9 cellular contexts compared by ENCODE assay signal in the genomic region with DNA sequence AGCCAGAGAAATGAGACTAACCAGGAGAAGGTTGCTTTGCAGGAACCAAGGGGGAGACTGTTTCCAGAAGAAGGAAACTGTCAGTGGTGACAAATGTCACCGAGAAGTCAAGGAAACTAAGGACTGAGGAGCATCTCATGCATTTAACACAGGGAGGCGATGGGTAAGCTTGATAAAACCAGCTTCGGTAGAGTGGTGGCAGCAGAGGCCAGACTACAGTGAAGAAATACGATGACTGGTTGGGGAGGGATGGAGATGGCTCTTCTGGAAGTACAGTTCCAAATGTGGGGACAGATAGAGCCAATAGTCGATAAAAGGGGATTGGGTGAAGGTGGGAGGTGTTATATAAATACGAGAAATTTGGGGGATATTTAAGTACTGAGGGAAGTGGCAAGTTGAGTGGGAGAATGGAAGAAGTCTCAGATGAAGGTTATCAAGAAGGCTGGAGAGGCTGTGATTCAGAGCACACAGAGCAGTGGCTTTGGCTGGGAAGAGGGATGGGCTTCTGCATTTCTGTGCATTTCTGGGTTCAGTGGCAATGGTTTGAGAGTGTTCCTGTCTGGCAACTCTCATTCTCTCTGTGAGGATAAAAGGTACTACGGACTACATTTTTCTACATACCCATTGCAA. TPM values are rescaled to one million over a fixed set of nuclear protein-coding genes. Genes with fewer than 3 reads are reported as not detected.
A peak's percentile ranks its signal among the peaks of the same experiment; 100 is the strongest.
DNase-seq lines count a peak whose midpoint lies in the region; ATAC-seq lines count a peak whose summit lies in the region.
"Had no signal": no experiment of that assay in that cellular context is flagged by ENCODE, and none has a peak within 500 bp of the region (broad histone marks: within the 10 kb centered on the region; RNA-seq: fewer than 3 reads in every experiment).

No MANE protein-coding gene starts in this region.

- H3K36me3 Mint-ChIP-seq in activated T-helper 17 cell treated with anti-CD3 and anti-CD28 coated beads, Interleukin-2, amount 50 U/mL, for 72 hours (ENCODE audit: low read depth): no peaks in the 10 kb centered on the region
- H3K36me3 Mint-ChIP-seq in stimulated activated effector memory CD8-positive, alpha-beta T cell treated with anti-CD3 and anti-CD28 coated beads, Interleukin-12 subunit alpha, Interleukin-12 subunit beta, amount 100 ng/mL, for 72 hours: no peaks in the 10 kb centered on the region

- no peak overlapping the region for H3K27ac Mint-ChIP-seq in activated T-helper 17 cell treated with anti-CD3 and anti-CD28 coated beads, Interleukin-2, amount 50 U/mL, for 72 hours
- no peak overlapping the region for H3K27ac Mint-ChIP-seq in stimulated activated effector memory CD8-positive, alpha-beta T cell treated with anti-CD3 and anti-CD28 coated beads, Interleukin-12 subunit alpha, Interleukin-12 subunit beta, amount 100 ng/mL, for 72 hours

- ATAC-seq in GM21786 (IDR thresholded peaks at IDR 0.05; ENCODE audit: unreplicated experiment) (peak; percentile 78), right cardiac atrium (peak; percentile 83 to 89), HG02840 (IDR thresholded peaks at IDR 0.05; ENCODE audit: low FRiP score, unreplicated experiment) (no peak)
- peak; percentile 87 for ATAC-seq in activated T-helper 17 cell treated with anti-CD3 and anti-CD28 coated beads, Interleukin-2, amount 50 U/mL, for 72 hours (replicated peaks)
- peak; percentile 72 for ATAC-seq in stimulated activated effector memory CD8-positive, alpha-beta T cell treated with anti-CD3 and anti-CD28 coated beads, Interleukin-12 subunit alpha, Interleukin-12 subunit beta, amount 100 ng/mL, for 72 hours

- H3K4me3 Mint-ChIP-seq in activated T-helper 17 cell treated with anti-CD3 and anti-CD28 coated beads, Interleukin-2, amount 50 U/mL, for 72 hours: no peak overlapping the region
- no peak overlapping the region for H3K4me3 Mint-ChIP-seq in stimulated activated effector memory CD8-positive, alpha-beta T cell treated with anti-CD3 and anti-CD28 coated beads, Interleukin-12 subunit alpha, Interleukin-12 subunit beta, amount 100 ng/mL, for 72 hours

- peak; percentile 40 to 63 for DNase-seq in NCI-H524 (lab: John Stamatoyannopoulos, UW)
- no peak for DNase-seq in NCI-H524 treated with DMSO at 0.1 percent for 48 hours (lab: John Stamatoyannopoulos, UW)
- peak; percentile 75 for DNase-seq in NCI-H2107 treated with DMSO at 0.1 percent for 48 hours (lab: John Stamatoyannopoulos, UW; ENCODE audit: unreplicated experiment)
- peak in 1 of 3 donors; percentile 60 for DNase-seq in right cardiac atrium
- DNase-seq in stimulated activated effector memory CD8-positive, alpha-beta T cell treated with anti-CD3 and anti-CD28 coated beads, Interleukin-12 subunit alpha, Interleukin-12 subunit beta, amount 100 ng/mL, for 72 hours (ENCODE audit: low spot score in 2 of 2): no peak

- no peak overlapping the region for H3K4me3 ChIP-seq in right cardiac atrium (ENCODE audit: low read length)

- no peaks in the 10 kb centered on the region for H3K9me3 ChIP-seq in right cardiac atrium (ENCODE audit: control insufficient read depth, low read length)
- H3K9me3 ChIP-seq: Caco-2 had no signal

- H3K4me1 Mint-ChIP-seq in activated T-helper 17 cell treated with anti-CD3 and anti-CD28 coated beads, Interleukin-2, amount 50 U/mL, for 72 hours: peaks cover 9% of the 10 kb centered on the region
- H3K4me1 Mint-ChIP-seq in stimulated activated effector memory CD8-positive, alpha-beta T cell treated with anti-CD3 and anti-CD28 coated beads, Interleukin-12 subunit alpha, Interleukin-12 subunit beta, amount 100 ng/mL, for 72 hours: peaks cover 24% of the 10 kb centered on the region

- intact Hi-C loops in right cardiac atrium (cut with DNase I): loop anchor here in 1 of 4 donors (5.0 kb wide), 1 partner anchor 271 kb away; no protein-coding TSS in a partner anchor

- no peaks in the 10 kb centered on the region for H3K27me3 ChIP-seq in right cardiac atrium (ENCODE audit: control insufficient read depth, insufficient read depth)

- no peak overlapping the region for H3K27ac ChIP-seq in right cardiac atrium (ENCODE audit: low read length)

- H3K27me3 Mint-ChIP-seq in activated T-helper 17 cell treated with anti-CD3 and anti-CD28 coated beads, Interleukin-2, amount 50 U/mL, for 72 hours: peaks cover 3% of the 10 kb centered on the region

- H3K4me1 ChIP-seq in right cardiac atrium (ENCODE audit: control insufficient read depth, insufficient read depth, low read length): no peaks in the 10 kb centered on the region

- 31% methylated on average over 7 of the region's 7 CpGs for WGBS in right cardiac atrium

- no peaks in the 10 kb centered on the region for H3K9me3 Mint-ChIP-seq in activated T-helper 17 cell treated with anti-CD3 and anti-CD28 coated beads, Interleukin-2, amount 50 U/mL, for 72 hours
- no peaks in the 10 kb centered on the region for H3K9me3 Mint-ChIP-seq in stimulated activated effector memory CD8-positive, alpha-beta T cell treated with anti-CD3 and anti-CD28 coated beads, Interleukin-12 subunit alpha, Interleukin-12 subunit beta, amount 100 ng/mL, for 72 hours

RNA-seq across cellular contexts. Expression of a gene that starts 29.2 kb away (rescaled TPM):
- total RNA-seq in activated T-helper 17 cell treated with anti-CD3 and anti-CD28 coated beads, Interleukin-2, amount 50 U/mL, for 72 hours: 10 to 100 TPM; 20.1 to 22.4 TPM
- total RNA-seq in right cardiac atrium: 10 to 100 TPM; 30.1 to 34.7 (median 32.4) TPM
- polyA plus RNA-seq in right cardiac atrium: 29.7 TPM

Comparison
In these comparisons a context has a peak if more than half of its experiments do, and no peak if none do; other contexts are left out.
1. DNase-seq: peak in NCI-H524 (2 of 2) and NCI-H2107 treated with DMSO at 0.1 percent for 48 hours (single experiment); none in NCI-H524 treated with DMSO at 0.1 percent for 48 hours (single experiment) and stimulated activated effector memory CD8-positive, alpha-beta T cell treated with anti-CD3 and anti-CD28 coated beads, Interleukin-12 subunit alpha, Interleukin-12 subunit beta, amount 100 ng/mL, for 72 hours (0 of 2).